Comparison of ENCODE assay signal across 9 cellular contexts in genomic region chr3:13040381-13041074, GRCh38. TPM values are rescaled to one million over a fixed set of nuclear protein-coding genes. Genes with fewer than 3 reads are reported as not detected.
DNase-seq lines count a peak whose midpoint lies in the region; ATAC-seq and TF ChIP-seq lines count a peak whose summit lies in the region.
"Had no signal": no experiment of that assay in that cellular context is flagged by ENCODE, and none has a peak within 500 bp of the region (broad histone marks: within the 10 kb centered on the region; RNA-seq: fewer than 3 reads in every experiment).

No MANE protein-coding gene starts in this region.

- peak overlapping the region; percentile 80 for H3K27ac Mint-ChIP-seq in WTC11

- ATAC-seq in HG03045 (IDR thresholded peaks at IDR 0.05; ENCODE audit: unreplicated experiment) (peak; percentile 84), WTC11 (no peak; the same call in 1 of the 2 replicates), sciatic nerve (peak; percentile 31)

- 73% methylated on average over 12 of the region's 12 CpGs for WGBS in tibial nerve, 2 donors

- H3K4me1 Mint-ChIP-seq in WTC11 = peaks cover 13% of the 10 kb centered on the region

- peak; percentile 54 for DNase-seq in stimulated activated CD4-positive, alpha-beta T cell treated with anti-CD3 and anti-CD28 coated beads, Interleukin-15, amount 100 ng/mL, for 24 hours
- DNase-seq in stimulated activated CD4-positive, alpha-beta T cell treated with anti-CD3 and anti-CD28 coated beads, Interleukin-12 subunit alpha, Interleukin-12 subunit beta, amount 100 ng/mL, for 4 hours = no peak
- DNase-seq in WTC11 (ENCODE audit: low spot score) (no peak), sciatic nerve (ENCODE audit: low spot score) (no peak), NCI-H2107 (lab: John Stamatoyannopoulos, UW) (no peak), tibial nerve (ENCODE audit: low spot score in 2 of 2) (no peak), NCI-H2171 treated with DMSO at 0.1 percent for 48 hours (lab: John Stamatoyannopoulos, UW) (no peak)
- DNase-seq: heart left ventricle had no signal

- H3K27me3 Mint-ChIP-seq in WTC11 (ENCODE audit: low read depth) = peaks cover 2% of the 10 kb centered on the region; the same call in 1 of the 2 replicates

- no peak for TF ChIP-seq POLR2A in tibial nerve (IDR thresholded peaks at IDR 0.05)

- H3K9me3 Mint-ChIP-seq in WTC11 = no peaks in the 10 kb centered on the region

- TF ChIP-seq EP300 in tibial nerve (IDR thresholded peaks at IDR 0.05) = no peak

- H3K9me3 ChIP-seq in tibial nerve = no peaks in the 10 kb centered on the region
- H3K9me3 ChIP-seq: heart left ventricle had no signal

- POLR2A ChIA-PET in WTC11 (lab: Charles Lee) = no interaction called here

- intact Hi-C loops in sciatic nerve (cut with DNase I) = no loop called here

- no peaks in the 10 kb centered on the region for H3K36me3 ChIP-seq in tibial nerve
- H3K36me3 ChIP-seq: heart left ventricle had no signal

- H3K4me3 ChIP-seq in tibial nerve = no peak overlapping the region
- H3K4me3 ChIP-seq: heart left ventricle had no signal

- H3K36me3 Mint-ChIP-seq in WTC11 = no peaks in the 10 kb centered on the region

- no peak overlapping the region for H3K4me3 Mint-ChIP-seq in WTC11

- no peak for TF ChIP-seq CTCF in WTC11 (IDR thresholded peaks at IDR 0.05)
- no peak for TF ChIP-seq CTCF in tibial nerve (IDR thresholded peaks at IDR 0.05)

- H3K27ac ChIP-seq in tibial nerve = no peak overlapping the region
- H3K27ac ChIP-seq: heart left ventricle had no signal

- H3K4me1 ChIP-seq in tibial nerve = no peaks in the 10 kb centered on the region

- CTCF ChIA-PET in WTC11 (lab: Charles Lee) = interaction anchor here (1.7 to 2.2 kb wide), 3 partner anchors 13 to 52 kb away, joined by 7 to 14 read pairs (median 13); no protein-coding TSS in a partner anchor

- no peaks in the 10 kb centered on the region for H3K27me3 ChIP-seq in tibial nerve
- H3K27me3 ChIP-seq: heart left ventricle had no signal

TF ChIP-seq in WTC11, 78 proteins besides CTCF, POLR2A, EP300 and RAD21:
- TF ChIP-seq MLX (CRISPR knock-in tag; IDR thresholded peaks at IDR 0.05) (no peak), FOXJ3 (CRISPR knock-in tag; IDR thresholded peaks at IDR 0.05; ENCODE audit: borderline replicate concordance) (no peak), GTF2I (CRISPR knock-in tag; conservative IDR thresholded peaks at IDR 0.05) (no peak), JAZF1 (CRISPR knock-in tag; IDR thresholded peaks at IDR 0.05) (no peak), ZBTB21 (CRISPR knock-in tag; IDR thresholded peaks at IDR 0.05; ENCODE audit: borderline replicate concordance) (no peak), FOXP1 (CRISPR knock-in tag; IDR thresholded peaks at IDR 0.05; ENCODE audit: borderline replicate concordance) (no peak), NFYB (CRISPR knock-in tag; conservative IDR thresholded peaks at IDR 0.05; ENCODE audit: low read depth) (no peak), ERG (CRISPR knock-in tag; IDR thresholded peaks at IDR 0.05) (no peak), ZNF232 (CRISPR knock-in tag; IDR thresholded peaks at IDR 0.05) (no peak), ARID4B (CRISPR knock-in tag; IDR thresholded peaks at IDR 0.05; ENCODE audit: borderline replicate concordance) (no peak), HMGXB4 (CRISPR knock-in tag; IDR thresholded peaks at IDR 0.05) (no peak), NR3C1 (CRISPR knock-in tag; conservative IDR thresholded peaks at IDR 0.05; ENCODE audit: low read depth) (no peak), CREM (CRISPR knock-in tag; IDR thresholded peaks at IDR 0.05) (no peak)
- TF ChIP-seq, protein P1, sequence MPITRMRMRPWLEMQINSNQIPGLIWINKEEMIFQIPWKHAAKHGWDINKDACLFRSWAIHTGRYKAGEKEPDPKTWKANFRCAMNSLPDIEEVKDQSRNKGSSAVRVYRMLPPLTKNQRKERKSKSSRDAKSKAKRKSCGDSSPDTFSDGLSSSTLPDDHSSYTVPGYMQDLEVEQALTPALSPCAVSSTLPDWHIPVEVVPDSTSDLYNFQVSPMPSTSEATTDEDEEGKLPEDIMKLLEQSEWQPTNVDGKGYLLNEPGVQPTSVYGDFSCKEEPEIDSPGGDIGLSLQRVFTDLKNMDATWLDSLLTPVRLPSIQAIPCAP (CRISPR knock-in tag; IDR thresholded peaks at IDR 0.05) = no peak
- TF ChIP-seq, protein P2, sequence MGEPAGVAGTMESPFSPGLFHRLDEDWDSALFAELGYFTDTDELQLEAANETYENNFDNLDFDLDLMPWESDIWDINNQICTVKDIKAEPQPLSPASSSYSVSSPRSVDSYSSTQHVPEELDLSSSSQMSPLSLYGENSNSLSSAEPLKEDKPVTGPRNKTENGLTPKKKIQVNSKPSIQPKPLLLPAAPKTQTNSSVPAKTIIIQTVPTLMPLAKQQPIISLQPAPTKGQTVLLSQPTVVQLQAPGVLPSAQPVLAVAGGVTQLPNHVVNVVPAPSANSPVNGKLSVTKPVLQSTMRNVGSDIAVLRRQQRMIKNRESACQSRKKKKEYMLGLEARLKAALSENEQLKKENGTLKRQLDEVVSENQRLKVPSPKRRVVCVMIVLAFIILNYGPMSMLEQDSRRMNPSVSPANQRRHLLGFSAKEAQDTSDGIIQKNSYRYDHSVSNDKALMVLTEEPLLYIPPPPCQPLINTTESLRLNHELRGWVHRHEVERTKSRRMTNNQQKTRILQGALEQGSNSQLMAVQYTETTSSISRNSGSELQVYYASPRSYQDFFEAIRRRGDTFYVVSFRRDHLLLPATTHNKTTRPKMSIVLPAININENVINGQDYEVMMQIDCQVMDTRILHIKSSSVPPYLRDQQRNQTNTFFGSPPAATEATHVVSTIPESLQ (CRISPR knock-in tag; IDR thresholded peaks at IDR 0.05) = no peak

RNA-seq across cellular contexts. Expression of gene IQSEC1, which starts 32.7 kb away (rescaled TPM):
- total RNA-seq in WTC11 (2021) = 35.0 to 37.2 TPM (median 36.4 TPM) in 3 replicates
- 77.5 TPM for total RNA-seq in sciatic nerve
- 10 to 100 TPM; 58.2 to 77.5 (median 68.6) TPM for total RNA-seq in tibial nerve
